18 cellular contexts compared by ENCODE assay signal in genomic region chr6:158969148-158969547, GRCh38.
"Had no signal": no experiment of that assay in that cellular context is flagged by ENCODE, and none has a peak within 500 bp of the region (broad histone marks: within the 10 kb centered on the region; RNA-seq: fewer than 3 reads in every experiment).

No MANE protein-coding gene starts in this region.

- DNase-seq: activated CD4-positive, alpha-beta T cell treated with anti-CD3 and anti-CD28 coated beads for 4 hours; activated CD8-positive, alpha-beta memory T cell treated with anti-CD3 and anti-CD28 coated beads, Interleukin-2, amount 50 U/mL, for 4 hours; activated CD8-positive, alpha-beta T cell treated with anti-CD3 and anti-CD28 coated beads, Interleukin-2, amount 10 ng/mL, durations not matched to agents 7 days and 5 days; activated gamma-delta T cell treated with Interleukin-2 at 50 U/mL for 16 hours; activated naive CD8-positive, alpha-beta T cell treated with anti-CD3 and anti-CD28 coated beads for 36 hours; aorta; dorsolateral prefrontal cortex; endodermal cell; islet precursor cell; left lung; mammary epithelial cell; naive thymus-derived CD8-positive, alpha-beta T cell; pancreas; stimulated activated CD4-positive, alpha-beta T cell treated with anti-CD3 and anti-CD28 coated beads, Interleukin-12 subunit alpha, Interleukin-12 subunit beta, amount 100 ng/mL, for 4 hours; T-cell; T-helper 9 cell; thyroid gland had no signal

- H3K4me3 Mint-ChIP-seq: activated CD8-positive, alpha-beta T cell treated with anti-CD3 and anti-CD28 coated beads, Interleukin-2, amount 10 ng/mL, durations not matched to agents 7 days and 5 days; activated naive CD8-positive, alpha-beta T cell treated with anti-CD3 and anti-CD28 coated beads for 36 hours; endodermal cell; naive thymus-derived CD8-positive, alpha-beta T cell; stimulated activated effector memory CD8-positive, alpha-beta T cell treated with anti-CD3 and anti-CD28 coated beads, Interleukin-12 subunit alpha, Interleukin-12 subunit beta, amount 100 ng/mL, for 72 hours; T-cell had no signal

- H3K27ac Mint-ChIP-seq: activated CD8-positive, alpha-beta T cell treated with anti-CD3 and anti-CD28 coated beads, Interleukin-2, amount 10 ng/mL, durations not matched to agents 7 days and 5 days; activated naive CD8-positive, alpha-beta T cell treated with anti-CD3 and anti-CD28 coated beads for 36 hours; endodermal cell; stimulated activated effector memory CD8-positive, alpha-beta T cell treated with anti-CD3 and anti-CD28 coated beads, Interleukin-12 subunit alpha, Interleukin-12 subunit beta, amount 100 ng/mL, for 72 hours; T-cell had no signal

- H3K4me3 ChIP-seq: dorsolateral prefrontal cortex, left lung, pancreas, thyroid gland had no signal

- H3K36me3 Mint-ChIP-seq: stimulated activated effector memory CD8-positive, alpha-beta T cell treated with anti-CD3 and anti-CD28 coated beads, Interleukin-12 subunit alpha, Interleukin-12 subunit beta, amount 100 ng/mL, for 72 hours had no signal

- H3K27me3 Mint-ChIP-seq: activated naive CD8-positive, alpha-beta T cell treated with anti-CD3 and anti-CD28 coated beads for 36 hours; naive thymus-derived CD8-positive, alpha-beta T cell; T-cell had no signal

- H3K4me1 Mint-ChIP-seq: stimulated activated effector memory CD8-positive, alpha-beta T cell treated with anti-CD3 and anti-CD28 coated beads, Interleukin-12 subunit alpha, Interleukin-12 subunit beta, amount 100 ng/mL, for 72 hours had no signal
